ENCODE assay signal across 2 cellular contexts in genomic region chrX:47646636-47647035, GRCh38.
TF ChIP-seq lines count a peak whose summit lies in the region.

No MANE protein-coding gene starts in this region.

TF ChIP-seq in IMR-90, 13 proteins besides CTCF, POLR2A, EP300 and RAD21:
- TF ChIP-seq SMC3 (IDR thresholded peaks at IDR 0.05; ENCODE audit: low read depth, low read length) = no peak
- TF ChIP-seq MAFK (IDR thresholded peaks at IDR 0.05; ENCODE audit: low read depth, low read length) = no peak
- no peak for TF ChIP-seq FOS (IDR thresholded peaks at IDR 0.05; ENCODE audit: low read depth, low read length)
- TF ChIP-seq RFX5 (IDR thresholded peaks at IDR 0.05; ENCODE audit: low read depth, low read length) = no peak
- TF ChIP-seq CEBPB (IDR thresholded peaks at IDR 0.05; ENCODE audit: low read depth, low read length) = no peak
- no peak for TF ChIP-seq MXI1 (IDR thresholded peaks at IDR 0.05; ENCODE audit: borderline replicate concordance, low read depth, low read length)
- TF ChIP-seq NFE2L2 (IDR thresholded peaks at IDR 0.05; ENCODE audit: low read depth, low read length) = no peak
- no peak for TF ChIP-seq RCOR1 (IDR thresholded peaks at IDR 0.05; ENCODE audit: insufficient replicate concordance, low read length)
- no peak for TF ChIP-seq CHD1 (IDR thresholded peaks at IDR 0.05; ENCODE audit: low read depth, low read length)
- no peak for TF ChIP-seq ELK1 (IDR thresholded peaks at IDR 0.05; ENCODE audit: borderline replicate concordance, low read depth, low read length)
- TF ChIP-seq, protein P1, sequence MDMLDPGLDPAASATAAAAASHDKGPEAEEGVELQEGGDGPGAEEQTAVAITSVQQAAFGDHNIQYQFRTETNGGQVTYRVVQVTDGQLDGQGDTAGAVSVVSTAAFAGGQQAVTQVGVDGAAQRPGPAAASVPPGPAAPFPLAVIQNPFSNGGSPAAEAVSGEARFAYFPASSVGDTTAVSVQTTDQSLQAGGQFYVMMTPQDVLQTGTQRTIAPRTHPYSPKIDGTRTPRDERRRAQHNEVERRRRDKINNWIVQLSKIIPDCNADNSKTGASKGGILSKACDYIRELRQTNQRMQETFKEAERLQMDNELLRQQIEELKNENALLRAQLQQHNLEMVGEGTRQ (IDR thresholded peaks at IDR 0.05; ENCODE audit: low read depth, low read length) = no peak
- no peak for TF ChIP-seq BHLHE40 (IDR thresholded peaks at IDR 0.05; ENCODE audit: low read depth, low read length)
- no peak for TF ChIP-seq MAZ (IDR thresholded peaks at IDR 0.05; ENCODE audit: borderline replicate concordance, low read depth, low read length)

TF ChIP-seq in K562, 482 proteins besides CTCF, POLR2A, EP300 and RAD21:
- TF ChIP-seq ETS2 (tag; IDR thresholded peaks at IDR 0.05; ENCODE audit: borderline replicate concordance, poor library complexity, severe bottlenecking) (no peak), RBM14 (IDR thresholded peaks at IDR 0.05; ENCODE audit: borderline replicate concordance, insufficient read depth, low read depth, low read length) (no peak), ZNF518B (CRISPR knock-in tag; IDR thresholded peaks at IDR 0.05) (no peak), ZNF184 (CRISPR knock-in tag; IDR thresholded peaks at IDR 0.05) (no peak), SAFB (IDR thresholded peaks at IDR 0.05; ENCODE audit: borderline replicate concordance, low read depth, low read length) (no peak), ZNF436 (CRISPR knock-in tag; IDR thresholded peaks at IDR 0.05) (no peak), MYBL2 (IDR thresholded peaks at IDR 0.05; ENCODE audit: low read depth) (no peak), MYBL2 (CRISPR knock-in tag; IDR thresholded peaks at IDR 0.05; ENCODE audit: borderline replicate concordance) (no peak)
